20 cellular contexts compared by ENCODE assay signal in genomic region chr10:22685926-22686325, GRCh38. TPM values are rescaled to one million over a fixed set of nuclear protein-coding genes. Genes with fewer than 3 reads are reported as not detected.
DNase-seq lines count a peak whose midpoint lies in the region; ATAC-seq lines count a peak whose summit lies in the region.
"Had no signal": no experiment of that assay in that cellular context is flagged by ENCODE, and none has a peak within 500 bp of the region (broad histone marks: within the 10 kb centered on the region; RNA-seq: fewer than 3 reads in every experiment).

No MANE protein-coding gene starts in this region.

- no peaks in the 10 kb centered on the region for H3K27me3 ChIP-seq in CD8-positive, alpha-beta memory T cell (ENCODE audit: insufficient read depth, low read length, poor library complexity, severe bottlenecking)

- peak overlapping the region in 5 of 7 donors; percentile 8 to 22 (median 13) for H3K4me3 Mint-ChIP-seq in CD8-positive, alpha-beta memory T cell
- H3K4me3 Mint-ChIP-seq in T-helper 17 cell = no peak overlapping the region
- H3K4me3 Mint-ChIP-seq in natural killer cell treated with Interleukin-12 subunit alpha and Interleukin-12 subunit beta and Interleukin-15 and Interleukin-18, amount 100 ng/mL, for 72 hours = no peak overlapping the region
- H3K4me3 Mint-ChIP-seq: endodermal cell, naive B cell, type B pancreatic cell had no signal

- H3K9me3 Mint-ChIP-seq in CD8-positive, alpha-beta memory T cell = no peaks in the 10 kb centered on the region
- no peaks in the 10 kb centered on the region for H3K9me3 Mint-ChIP-seq in natural killer cell treated with Interleukin-12 subunit alpha and Interleukin-12 subunit beta and Interleukin-15 and Interleukin-18, amount 100 ng/mL, for 72 hours
- H3K9me3 Mint-ChIP-seq: activated T-helper 2 cell treated with anti-CD3 and anti-CD28 coated beads, Interferon-gamma antibody, Interleukin-2, Interleukin-4, amounts not matched to agents 10 μg/mL and 5 μg/mL and 100 μg/mL, durations not matched to agents 14 hours and 24 hours and 36 hours; endodermal cell; naive B cell had no signal

- H3K4me1 Mint-ChIP-seq in CD8-positive, alpha-beta memory T cell = peaks cover 93 to 97% (median 97%) of the 10 kb centered on the region in 3 donors
- H3K4me1 Mint-ChIP-seq in T-helper 17 cell = peaks cover 69% of the 10 kb centered on the region
- peaks cover 77 to 88% of the 10 kb centered on the region in 2 donors for H3K4me1 Mint-ChIP-seq in natural killer cell treated with Interleukin-12 subunit alpha and Interleukin-12 subunit beta and Interleukin-15 and Interleukin-18, amount 100 ng/mL, for 72 hours (ENCODE audit: low read depth in 2 of 2)

- no peak for ATAC-seq in T-helper 17 cell
- no peak for ATAC-seq in natural killer cell treated with Interleukin-12 subunit alpha and Interleukin-12 subunit beta and Interleukin-15 and Interleukin-18, amount 100 ng/mL, for 72 hours
- no peak for ATAC-seq in HG03432 (IDR thresholded peaks at IDR 0.05; ENCODE audit: unreplicated experiment)
- no peak for ATAC-seq in GM19023 (IDR thresholded peaks at IDR 0.05; ENCODE audit: unreplicated experiment)

- H3K4me3 ChIP-seq in CD8-positive, alpha-beta memory T cell (ENCODE audit: low read length) = no peak overlapping the region
- H3K4me3 ChIP-seq: psoas muscle had no signal

- CTCF ChIA-PET in CD8-positive, alpha-beta memory T cell (lab: Charles Lee) = interaction anchor here (1.8 kb wide), 1 partner anchor 112 kb away, joined by 6 read pairs; no protein-coding TSS in a partner anchor

- POLR2A ChIA-PET in CD8-positive, alpha-beta memory T cell (lab: Charles Lee) = no interaction called here

- H3K27ac Mint-ChIP-seq in CD8-positive, alpha-beta memory T cell = peak overlapping the region; percentile 66 to 100 (median 98)
- peak overlapping the region; percentile 95 for H3K27ac Mint-ChIP-seq in T-helper 17 cell
- H3K27ac Mint-ChIP-seq in natural killer cell treated with Interleukin-12 subunit alpha and Interleukin-12 subunit beta and Interleukin-15 and Interleukin-18, amount 100 ng/mL, for 72 hours = peak overlapping the region; percentile 97 to 99
- H3K27ac Mint-ChIP-seq: endodermal cell, type B pancreatic cell had no signal

- H3K9me3 ChIP-seq in CD8-positive, alpha-beta memory T cell (ENCODE audit: low read length) = no peaks in the 10 kb centered on the region
- H3K9me3 ChIP-seq in T-helper 17 cell (ENCODE audit: control insufficient read depth, low read length, poor library complexity, severe bottlenecking) = no peaks in the 10 kb centered on the region
- H3K9me3 ChIP-seq: psoas muscle had no signal

- no peaks in the 10 kb centered on the region for H3K36me3 ChIP-seq in CD8-positive, alpha-beta memory T cell (ENCODE audit: insufficient read depth, low read length)

- H3K4me1 ChIP-seq in CD8-positive, alpha-beta memory T cell (ENCODE audit: insufficient read depth, low read length) = peaks cover 98% of the 10 kb centered on the region
- H3K4me1 ChIP-seq: psoas muscle had no signal

- DNase-seq in CD8-positive, alpha-beta memory T cell = no peak
- DNase-seq in T-helper 17 cell = no peak
- peak; percentile 72 for DNase-seq in foreskin melanocyte
- no peak for DNase-seq in natural killer cell treated with Interleukin-12 subunit alpha and Interleukin-12 subunit beta and Interleukin-15 and Interleukin-18, amount 100 ng/mL, for 72 hours (ENCODE audit: low spot score)
- no peak for DNase-seq in NCI-H2171 treated with DMSO at 0.1 percent for 48 hours (lab: John Stamatoyannopoulos, UW)
- DNase-seq in cerebellum (ENCODE audit: low spot score) = no peak
- DNase-seq: amniotic stem cell; DMS79 treated with DMSO at 0.1 percent for 48 hours; endodermal cell; foreskin fibroblast; H7; naive B cell; NCI-H1417 treated with DMSO at 0.1 percent for 48 hours; stimulated activated naive CD4-positive, alpha-beta T cell treated with Interleukin-2 at 50 U/mL for 16 hours; SW 1271 had no signal

- H3K27me3 Mint-ChIP-seq in CD8-positive, alpha-beta memory T cell = no peaks in the 10 kb centered on the region
- H3K27me3 Mint-ChIP-seq in T-helper 17 cell = no peaks in the 10 kb centered on the region
- no peaks in the 10 kb centered on the region for H3K27me3 Mint-ChIP-seq in natural killer cell treated with Interleukin-12 subunit alpha and Interleukin-12 subunit beta and Interleukin-15 and Interleukin-18, amount 100 ng/mL, for 72 hours
- H3K27me3 Mint-ChIP-seq: naive B cell, type B pancreatic cell had no signal

- H3K36me3 Mint-ChIP-seq in CD8-positive, alpha-beta memory T cell = peaks cover 0 to 16% (median 1%) of the 10 kb centered on the region in 3 donors
- no peaks in the 10 kb centered on the region for H3K36me3 Mint-ChIP-seq in T-helper 17 cell (ENCODE audit: low read depth)
- H3K36me3 Mint-ChIP-seq in natural killer cell treated with Interleukin-12 subunit alpha and Interleukin-12 subunit beta and Interleukin-15 and Interleukin-18, amount 100 ng/mL, for 72 hours = no peaks in the 10 kb centered on the region
- H3K36me3 Mint-ChIP-seq: naive B cell had no signal

- H3K27ac ChIP-seq in CD8-positive, alpha-beta memory T cell (ENCODE audit: low read depth, low read length) = no peak overlapping the region
- H3K27ac ChIP-seq: psoas muscle had no signal

RNA-seq across cellular contexts. Expression of gene PIP4K2A, which starts 28.5 kb away (rescaled TPM):
- total RNA-seq in CD8-positive, alpha-beta memory T cell = 100 to 1,000 TPM; 116 to 130 TPM
- 120 TPM for polyA plus RNA-seq in CD8-positive, alpha-beta memory T cell
- total RNA-seq in T-helper 17 cell (100 to 1,000 TPM; 167 to 205 TPM), cerebellum (22.7 TPM)
- total RNA-seq in natural killer cell treated with Interleukin-12 subunit alpha and Interleukin-12 subunit beta and Interleukin-15 and Interleukin-18, amount 100 ng/mL, for 72 hours = 100 to 1,000 TPM; 149 to 152 TPM

Comparison
In these comparisons a context has a peak if more than half of its experiments do, and no peak if none do; other contexts are left out.
1. H3K4me3 Mint-ChIP-seq: peak in CD8-positive, alpha-beta memory T cell (5 of 7); none in T-helper 17 cell (single experiment) and natural killer cell treated with Interleukin-12 subunit alpha and Interleukin-12 subunit beta and Interleukin-15 and Interleukin-18, amount 100 ng/mL, for 72 hours (single experiment).
2. Peak in every context shown above with its lines, with median percentiles within 50 percentile points of each other: H3K27ac Mint-ChIP-seq.